Comparison of ENCODE assay signal across 9 cellular contexts in the genomic region with DNA sequence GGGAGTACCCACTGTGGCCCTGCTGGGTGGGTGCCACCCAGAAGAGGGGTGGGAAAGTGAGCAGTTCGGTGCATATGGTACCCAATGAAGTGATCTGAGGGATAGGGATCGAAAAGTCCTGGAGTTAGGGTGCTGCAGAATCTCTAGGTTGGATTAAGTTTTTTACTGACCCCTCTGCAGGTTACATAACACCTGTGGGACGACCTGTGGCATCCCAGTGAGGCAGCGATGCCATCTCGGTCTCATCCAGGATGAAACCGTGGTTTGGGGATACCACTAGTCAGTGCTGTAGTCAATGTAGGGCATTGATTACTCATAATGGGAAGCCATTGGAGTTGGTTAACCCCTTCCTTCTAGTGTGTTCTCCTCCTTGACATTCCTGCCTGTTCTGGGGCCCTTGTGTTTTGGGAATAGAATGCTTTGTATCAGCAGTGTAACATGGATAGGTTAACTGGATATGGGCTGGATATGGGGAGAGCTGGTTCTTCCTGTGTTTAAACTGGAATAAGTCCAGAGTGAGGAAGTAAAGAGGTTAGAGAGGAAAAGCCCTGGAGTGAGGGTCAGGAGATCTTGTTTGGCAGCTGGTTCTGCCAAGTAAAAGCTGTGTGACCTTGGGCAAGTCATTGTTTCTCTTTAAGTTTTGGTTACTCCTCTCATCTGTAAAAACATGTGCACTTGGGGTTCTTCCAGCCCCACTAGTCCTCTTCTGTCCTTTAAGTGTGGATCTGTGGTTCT. TPM values are rescaled to one million over a fixed set of nuclear protein-coding genes. Genes with fewer than 3 reads are reported as not detected.
A peak's percentile ranks its signal among the peaks of the same experiment; 100 is the strongest.
DNase-seq lines count a peak whose midpoint lies in the region; ATAC-seq and TF ChIP-seq lines count a peak whose summit lies in the region.
"Had no signal": no experiment of that assay in that cellular context is flagged by ENCODE, and none has a peak within 500 bp of the region (broad histone marks: within the 10 kb centered on the region; RNA-seq: fewer than 3 reads in every experiment).

No MANE protein-coding gene starts in this region.

- intact Hi-C loops in dendritic cell treated with granulocyte-macrophage colony-stimulating factor and Interleukin-4, amounts not matched to agents 40 ng/mL and 50 ng/mL, for 4 days (cut with micrococcal nuclease): no loop called here
- intact Hi-C loops in spleen (cut with DNase I; ENCODE audit: low total_unique reads): no loop called here

- no peak overlapping the region for H2AFZ ChIP-seq in OCI-LY3 (ENCODE audit: low read depth, low read length)

- no peak for ATAC-seq in GM19397 (IDR thresholded peaks at IDR 0.05; ENCODE audit: unreplicated experiment)
- ATAC-seq in GM18870 (IDR thresholded peaks at IDR 0.05; ENCODE audit: unreplicated experiment): no peak
- ATAC-seq in GM21723 (IDR thresholded peaks at IDR 0.05; ENCODE audit: unreplicated experiment): no peak

- WGBS in spleen, 5 donors: 90 to 96% (median 90%) methylated on average over 6 of the region's 6 CpGs

- peak overlapping the region; percentile 91 for H3K27ac Mint-ChIP-seq in T-helper 1 cell treated with Interleukin-12 subunit alpha and Interleukin-12 subunit beta and Interleukin-4 antibody, amounts not matched to agents 30 μg/mL and 1 μg/mL, for 36 hours
- peak overlapping the region; percentile 90 for H3K27ac Mint-ChIP-seq in dendritic cell treated with granulocyte-macrophage colony-stimulating factor and Interleukin-4, amounts not matched to agents 40 ng/mL and 50 ng/mL, for 4 days

- TF ChIP-seq CTCF in OCI-LY3 (IDR thresholded peaks at IDR 0.05; ENCODE audit: low read depth, low read length): no peak
- no peak for TF ChIP-seq CTCF in spleen (IDR thresholded peaks at IDR 0.05 in 8 of 11, conservative IDR thresholded peaks at IDR 0.05 in 3 of 11)

- no peaks in the 10 kb centered on the region for H3K9me3 Mint-ChIP-seq in T-helper 1 cell treated with Interleukin-12 subunit alpha and Interleukin-12 subunit beta and Interleukin-4 antibody, amounts not matched to agents 30 μg/mL and 1 μg/mL, for 36 hours
- H3K9me3 Mint-ChIP-seq in dendritic cell treated with granulocyte-macrophage colony-stimulating factor and Interleukin-4, amounts not matched to agents 40 ng/mL and 50 ng/mL, for 4 days: peaks cover 8% of the 10 kb centered on the region

- H4K20me1 ChIP-seq in OCI-LY3 (ENCODE audit: insufficient read depth, low read length): no peaks in the 10 kb centered on the region

- peaks cover 1% of the 10 kb centered on the region for H3K36me3 Mint-ChIP-seq in T-helper 1 cell treated with Interleukin-12 subunit alpha and Interleukin-12 subunit beta and Interleukin-4 antibody, amounts not matched to agents 30 μg/mL and 1 μg/mL, for 36 hours (ENCODE audit: low read depth)
- H3K36me3 Mint-ChIP-seq in dendritic cell treated with granulocyte-macrophage colony-stimulating factor and Interleukin-4, amounts not matched to agents 40 ng/mL and 50 ng/mL, for 4 days (ENCODE audit: low read depth): no peaks in the 10 kb centered on the region

- peak overlapping the region; percentile 93 for H3K4me2 ChIP-seq in OCI-LY3 (ENCODE audit: low read length)

- H3K4me1 ChIP-seq in OCI-LY3 (ENCODE audit: low read length): peaks cover 70% of the 10 kb centered on the region
- peaks cover 2 to 25% (median 17%) of the 10 kb centered on the region in 6 donors for H3K4me1 ChIP-seq in spleen

- H3K79me2 ChIP-seq in OCI-LY3 (ENCODE audit: low read length): no peaks in the 10 kb centered on the region

- H3K9ac ChIP-seq in OCI-LY3 (ENCODE audit: low read length): peak overlapping the region; percentile 87

- no peaks in the 10 kb centered on the region for H3K27me3 ChIP-seq in OCI-LY3 (ENCODE audit: low read depth, low read length)
- no peaks in the 10 kb centered on the region for H3K27me3 ChIP-seq in spleen (replicated peaks in 1 of 7)

- peaks cover 22% of the 10 kb centered on the region for H3K4me1 Mint-ChIP-seq in T-helper 1 cell treated with Interleukin-12 subunit alpha and Interleukin-12 subunit beta and Interleukin-4 antibody, amounts not matched to agents 30 μg/mL and 1 μg/mL, for 36 hours (ENCODE audit: low read depth)
- peaks cover 35% of the 10 kb centered on the region for H3K4me1 Mint-ChIP-seq in dendritic cell treated with granulocyte-macrophage colony-stimulating factor and Interleukin-4, amounts not matched to agents 40 ng/mL and 50 ng/mL, for 4 days (ENCODE audit: low read depth)

- H3K27me3 Mint-ChIP-seq in T-helper 1 cell treated with Interleukin-12 subunit alpha and Interleukin-12 subunit beta and Interleukin-4 antibody, amounts not matched to agents 30 μg/mL and 1 μg/mL, for 36 hours (ENCODE audit: low read depth): peaks cover 51% of the 10 kb centered on the region
- peaks cover 7% of the 10 kb centered on the region for H3K27me3 Mint-ChIP-seq in dendritic cell treated with granulocyte-macrophage colony-stimulating factor and Interleukin-4, amounts not matched to agents 40 ng/mL and 50 ng/mL, for 4 days

- no peak for TF ChIP-seq POLR2A in spleen (IDR thresholded peaks at IDR 0.05)

- no peaks in the 10 kb centered on the region for H3K36me3 ChIP-seq in OCI-LY3 (replicated peaks; ENCODE audit: low read depth, low read length)
- H3K36me3 ChIP-seq in spleen: no peaks in the 10 kb centered on the region

- H3K4me3 ChIP-seq in OCI-LY3 (ENCODE audit: low read length) (peak overlapping the region; percentile 72), spleen (no peak overlapping the region)

- H3K9me3 ChIP-seq in OCI-LY3 (ENCODE audit: insufficient read depth, low read length) (no peaks in the 10 kb centered on the region), spleen (peaks cover 0 to 8% (median 3%) of the 10 kb centered on the region in 8 donors)

- no peak for DNase-seq in T-helper 1 cell
- no peak for DNase-seq in spleen
- DNase-seq: activated CD4-positive, CD25-positive, alpha-beta regulatory T cell treated with anti-CD3 and anti-CD28 coated beads, Interleukin-2, amount 50 U/mL, for 72 hours had no signal

- peak overlapping the region; percentile 91 for H3K4me3 Mint-ChIP-seq in T-helper 1 cell treated with Interleukin-12 subunit alpha and Interleukin-12 subunit beta and Interleukin-4 antibody, amounts not matched to agents 30 μg/mL and 1 μg/mL, for 36 hours
- H3K4me3 Mint-ChIP-seq in dendritic cell treated with granulocyte-macrophage colony-stimulating factor and Interleukin-4, amounts not matched to agents 40 ng/mL and 50 ng/mL, for 4 days: peak overlapping the region; percentile 88

- H3K27ac ChIP-seq in OCI-LY3 (ENCODE audit: low read length) (peak overlapping the region; percentile 95), spleen (peak overlapping the region in 7 of 8 donors; percentile 67 to 86 (median 83))

RNA-seq across cellular contexts. Expression of gene ATF3, which starts 42.8 kb away (rescaled TPM):
- total RNA-seq in spleen: 10 to 100 TPM in 3 of 7 donors, 1 to 10 TPM in 4; 1.4 to 31.8 (median 8.3) TPM
- 10 to 100 TPM in 1 of 3 donors, 1 to 10 TPM in 2; 2.4 to 10.7 (median 4.5) TPM for polyA plus RNA-seq in spleen
